In genomic region chr3:151232403-151232802, GRCh38 we compare ENCODE assay signal across 3 cellular contexts. TPM values are rescaled to one million over a fixed set of nuclear protein-coding genes. Genes with fewer than 3 reads are reported as not detected.
"Had no signal": no experiment of that assay in that cellular context is flagged by ENCODE, and none has a peak within 500 bp of the region (broad histone marks: within the 10 kb centered on the region; RNA-seq: fewer than 3 reads in every experiment).

No MANE protein-coding gene starts in this region.

RNA-seq across cellular contexts. Expression of gene GPR171, which starts 29.4 kb away (rescaled TPM):
- total RNA-seq: bronchial epithelial cell, cardiac muscle cell, chondrocyte had no signal
- polyA plus RNA-seq: cardiac muscle cell had no signal

RNA-seq across cellular contexts. Expression of gene P2RY14, which starts 45.9 kb away (rescaled TPM):
- total RNA-seq: bronchial epithelial cell, chondrocyte had no signal
